Comparison of ENCODE assay signal across 8 cellular contexts in the genomic region with DNA sequence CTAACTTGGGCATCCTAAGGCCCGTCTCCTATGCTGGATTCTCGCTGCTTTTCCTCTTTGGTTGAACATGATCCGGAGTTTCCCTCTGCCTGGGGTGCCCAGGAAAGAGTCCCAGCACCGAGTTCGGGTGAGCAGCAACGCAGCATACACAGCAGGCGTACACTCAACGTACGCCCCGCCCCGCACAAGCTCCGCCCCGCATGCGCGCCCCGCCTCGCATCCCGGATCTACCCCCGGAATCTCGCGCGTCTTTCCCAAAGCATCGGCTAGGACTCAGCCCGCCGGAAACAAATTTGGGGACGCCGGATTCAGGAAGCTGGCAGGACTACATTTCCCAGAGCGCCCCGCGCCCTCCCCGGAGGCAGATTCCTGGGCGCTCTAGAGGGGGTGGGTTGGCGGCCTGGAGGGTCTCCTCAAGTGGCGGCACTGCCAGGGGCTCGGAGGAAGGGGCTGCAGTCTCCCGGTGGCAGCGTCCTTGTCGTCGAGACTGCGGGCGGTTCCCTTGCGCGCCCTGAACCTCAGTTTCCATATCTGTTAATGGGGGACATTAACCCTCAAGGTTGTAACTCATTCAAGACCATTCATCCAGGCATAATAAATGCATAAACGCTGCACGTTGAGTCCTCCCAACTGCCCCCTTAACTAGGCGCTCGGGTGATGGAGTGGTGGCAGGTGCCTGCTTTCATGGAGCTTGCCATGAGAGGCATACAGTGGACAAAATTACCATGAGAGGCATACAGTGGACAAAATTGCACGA. TPM values are rescaled to one million over a fixed set of nuclear protein-coding genes. Genes with fewer than 3 reads are reported as not detected.
A peak's percentile ranks its signal among the peaks of the same experiment; 100 is the strongest.
DNase-seq lines count a peak whose midpoint lies in the region; ATAC-seq, FAIRE-seq and TF ChIP-seq lines count a peak whose summit lies in the region.

No MANE protein-coding gene starts in this region.

- peaks cover 4 to 16% of the 10 kb centered on the region in 2 donors for H3K4me1 ChIP-seq in kidney (ENCODE audit: control insufficient read depth in 1 of 2, insufficient read depth in 1 of 2, low read depth in 1 of 2, low read length in 2 of 2)

- H3K9me3 ChIP-seq in kidney (ENCODE audit: control insufficient read depth in 1 of 2, low read length in 2 of 2): no peaks in the 10 kb centered on the region

- CTCF ChIA-PET in AG04449 (lab: Yijun Ruan, JAX): interaction anchor here (2.1 kb wide), 1 partner anchor 187 kb away, joined by 7 read pairs; no protein-coding TSS in a partner anchor

- peak; percentile 52 for DNase-seq in AG04449 (ENCODE audit: low read depth, low spot score)
- peak; percentile 98 for DNase-seq in NCI-H345 (lab: John Stamatoyannopoulos, UW)
- peak; percentile 64 for DNase-seq in activated CD4-positive, alpha-beta T cell treated with anti-CD3 and anti-CD28 coated beads for 1 hour
- peak; percentile 97 for DNase-seq in cerebellum (ENCODE audit: low spot score)
- peak; percentile 99 for DNase-seq in kidney
- peak; percentile 86 to 91 (median 88) for DNase-seq in stimulated activated CD4-positive, alpha-beta T cell treated with anti-CD3 and anti-CD28 coated beads, Interleukin-12 subunit alpha, Interleukin-12 subunit beta, amount 100 ng/mL, for 48 hours (ENCODE audit: low read depth in 2 of 3, low spot score in 1 of 3)

- H3K4me3 ChIP-seq in AG04449 (ENCODE audit: low read depth, low read length): peak overlapping the region; percentile 64
- H3K4me3 ChIP-seq in kidney (ENCODE audit: low read length in 2 of 2): peak overlapping the region; percentile 79 to 93

- POLR2A ChIA-PET in AG04449 (lab: Yijun Ruan, JAX): interaction anchor here (1.4 kb wide), 1 partner anchor 34 kb away, joined by 8 read pairs; a partner anchor contains a TSS

- H3K36me3 ChIP-seq in kidney (ENCODE audit: control insufficient read depth in 1 of 2, insufficient read depth in 2 of 2, low read length in 2 of 2): peaks cover 2 to 4% of the 10 kb centered on the region in 2 donors

- peak overlapping the region; percentile 87 to 89 for H3K27ac ChIP-seq in kidney (ENCODE audit: low read depth in 2 of 2, low read length in 2 of 2)

- TF ChIP-seq CTCF in AG04449 (IDR thresholded peaks at IDR 0.05; ENCODE audit: insufficient read depth, low read length, missing control alignments): no peak
- TF ChIP-seq CTCF in kidney (IDR thresholded peaks at IDR 0.05; ENCODE audit: borderline replicate concordance, extremely low read depth, insufficient read depth): no peak

- peak; percentile 11 for FAIRE-seq in kidney (lab: Jason Lieb, UNC)

- H3K9ac ChIP-seq in kidney (ENCODE audit: low read length in 2 of 2): peak overlapping the region; percentile 50 to 85

- intact Hi-C loops in kidney (cut with DNase I): no loop called here

- ATAC-seq in GM18870 (IDR thresholded peaks at IDR 0.05; ENCODE audit: unreplicated experiment): peak; percentile 56
- peak; percentile 67 for ATAC-seq in HG03139 (IDR thresholded peaks at IDR 0.05; ENCODE audit: unreplicated experiment)

RNA-seq across cellular contexts. Expression of a gene that starts 1.8 kb away (rescaled TPM):
- total RNA-seq in cerebellum (11.1 TPM), kidney (18.3 TPM)
- 4.9 TPM for polyA plus RNA-seq in kidney (ENCODE audit: insufficient read depth, low read depth, low replicate concordance)

RNA-seq across cellular contexts. Expression of a gene that starts 19.4 kb away (rescaled TPM):
- not detected for total RNA-seq in cerebellum
- not detected for total RNA-seq in kidney
- not detected for polyA plus RNA-seq in kidney (ENCODE audit: insufficient read depth, low read depth, low replicate concordance)

RNA-seq across cellular contexts. Expression of a gene that starts 26.4 kb away (rescaled TPM):
- total RNA-seq in cerebellum (not detected), kidney (36.5 TPM)
- 74.2 TPM for polyA plus RNA-seq in kidney (ENCODE audit: insufficient read depth, low read depth, low replicate concordance)

RNA-seq across cellular contexts. Expression of a gene that starts 33.7 kb away (rescaled TPM):
- total RNA-seq in cerebellum (37.2 TPM), kidney (20.8 TPM)
- 86.1 TPM for polyA plus RNA-seq in kidney (ENCODE audit: insufficient read depth, low read depth, low replicate concordance)

RNA-seq across cellular contexts. Expression of a gene that starts 34.4 kb away (rescaled TPM):
- 1.5 TPM for total RNA-seq in cerebellum
- 1.8 TPM for total RNA-seq in kidney
- 4.0 TPM for polyA plus RNA-seq in kidney (ENCODE audit: insufficient read depth, low read depth, low replicate concordance)

Comparison
In these comparisons a context has a peak if more than half of its experiments do, and no peak if none do; other contexts are left out.
1. Peak in every context shown above with its lines: DNase-seq, ATAC-seq, H3K4me3 ChIP-seq and H3K27ac ChIP-seq.
2. RNA of a gene that starts 26.4 kb away (total RNA-seq): 36.5 TPM in kidney (single experiment); not detected in cerebellum (single experiment); every median in the first group is over 10 times any median in the second.